ENCODE assay signal across 8 cellular contexts in genomic region chr14:56580317-56580711, GRCh38. TPM values are rescaled to one million over a fixed set of nuclear protein-coding genes. Genes with fewer than 3 reads are reported as not detected.
DNase-seq lines count a peak whose midpoint lies in the region; ATAC-seq and TF ChIP-seq lines count a peak whose summit lies in the region.

No MANE protein-coding gene starts in this region.

- H3K56ac ChIP-seq in mesendoderm (ENCODE audit: low read length): peak overlapping the region; percentile 91

- no peak overlapping the region for H3K4ac ChIP-seq in mesendoderm (ENCODE audit: low read depth, low read length)

- H4K5ac ChIP-seq in mesendoderm (ENCODE audit: low read length): no peak overlapping the region

- peak overlapping the region; percentile 24 for H3K18ac ChIP-seq in mesendoderm (ENCODE audit: low read length)

- in situ Hi-C loops in astrocyte of the cerebellum (cut with HindIII; ENCODE audit: low sequenced_read_pairs): no loop called here

- H3K4me2 ChIP-seq in DND-41 (ENCODE audit: insufficient read depth, low read length): peak overlapping the region; percentile 64
- peak overlapping the region; percentile 55 for H3K4me2 ChIP-seq in mesendoderm (ENCODE audit: low read length)

- peak overlapping the region; percentile 86 for H2AFZ ChIP-seq in DND-41 (ENCODE audit: low read depth, low read length)

- H3K79me1 ChIP-seq in mesendoderm (ENCODE audit: low read length): peaks cover 16% of the 10 kb centered on the region

- H2BK15ac ChIP-seq in mesendoderm (replicated peaks; ENCODE audit: low read depth): no peak overlapping the region

- no peak overlapping the region for H2AK5ac ChIP-seq in mesendoderm (ENCODE audit: low read length)

- H2BK5ac ChIP-seq in mesendoderm (ENCODE audit: low read length): no peak overlapping the region

- H3K27ac ChIP-seq in DND-41 (ENCODE audit: low read length) (peak overlapping the region; percentile 83), HUES6 (ENCODE audit: low read depth, low read length) (peak overlapping the region; percentile 100), mesendoderm (ENCODE audit: low read depth, low read length) (no peak overlapping the region)

- H3K27me3 ChIP-seq in DND-41 (ENCODE audit: insufficient read depth, low read length, poor library complexity): no peaks in the 10 kb centered on the region
- no peaks in the 10 kb centered on the region for H3K27me3 ChIP-seq in HUES6 (ENCODE audit: control insufficient read depth, insufficient read depth, low read length)
- no peaks in the 10 kb centered on the region for H3K27me3 ChIP-seq in mesendoderm (ENCODE audit: insufficient read depth, low read length, poor library complexity)

- peaks cover 43% of the 10 kb centered on the region for H3K79me2 ChIP-seq in DND-41 (ENCODE audit: insufficient read depth, low read length)
- H3K79me2 ChIP-seq in mesendoderm (ENCODE audit: control insufficient read depth, insufficient read depth, low read length): peaks cover 22% of the 10 kb centered on the region

- TF ChIP-seq CTCF in DND-41 (IDR thresholded peaks at IDR 0.05; ENCODE audit: borderline replicate concordance, extremely low read depth, low read length, poor library complexity, severe bottlenecking) (no peak), astrocyte of the cerebellum (IDR thresholded peaks at IDR 0.05; ENCODE audit: low read depth, low read length, missing control alignments) (no peak)

- DNase-seq in DND-41: no peak
- no peak for DNase-seq in astrocyte of the cerebellum (ENCODE audit: low read depth)
- DNase-seq in mesendoderm: no peak
- DNase-seq in glomerular visceral epithelial cell (ENCODE audit: extremely low spot score): no peak
- no peak for DNase-seq in HK-2 (ENCODE audit: unreplicated experiment)

- H3K9me3 ChIP-seq in DND-41 (ENCODE audit: insufficient read depth, low read length, severe bottlenecking): no peaks in the 10 kb centered on the region
- no peaks in the 10 kb centered on the region for H3K9me3 ChIP-seq in HUES6 (ENCODE audit: control insufficient read depth, insufficient read depth, low read depth, low read length)

- no peak overlapping the region for H3K23ac ChIP-seq in mesendoderm (ENCODE audit: low read length)

- peaks cover 1% of the 10 kb centered on the region for H3K36me3 ChIP-seq in DND-41 (ENCODE audit: insufficient read depth, low read length)
- H3K36me3 ChIP-seq in HUES6 (ENCODE audit: control insufficient read depth, insufficient read depth, low read length): no peaks in the 10 kb centered on the region
- H3K36me3 ChIP-seq in mesendoderm (ENCODE audit: control insufficient read depth, insufficient read depth, low read length): no peaks in the 10 kb centered on the region

- ATAC-seq in DND-41 (ENCODE audit: insufficient read depth, low read depth) (no peak), GM21515 (IDR thresholded peaks at IDR 0.05; ENCODE audit: unreplicated experiment) (no peak), GM19397 (IDR thresholded peaks at IDR 0.05; ENCODE audit: unreplicated experiment) (no peak)

- peak overlapping the region; percentile 86 for H3K9ac ChIP-seq in DND-41 (ENCODE audit: low read depth, low read length)
- H3K9ac ChIP-seq in HUES6 (ENCODE audit: low read length): peak overlapping the region; percentile 99
- H3K9ac ChIP-seq in mesendoderm (ENCODE audit: low read length): peak overlapping the region; percentile 89

- WGBS in mesendoderm (ENCODE audit: extremely low coverage, insufficient coverage, low lambda C conversion rate): no CpG with 5 or more reads among the region's 6 CpGs

- H3K4me3 ChIP-seq in DND-41 (ENCODE audit: low read depth in 1 of 2, low read length in 2 of 2) (peak overlapping the region; percentile 79 to 95), HUES6 (ENCODE audit: low read depth, low read length) (peak overlapping the region; percentile 94), astrocyte of the cerebellum (ENCODE audit: low read depth, low read length) (peak overlapping the region; percentile 94), mesendoderm (ENCODE audit: low read length) (peak overlapping the region; percentile 86)

- no peak overlapping the region for H4K8ac ChIP-seq in mesendoderm (ENCODE audit: low read depth, low read length)

- no peak overlapping the region for H2BK120ac ChIP-seq in mesendoderm (ENCODE audit: low read depth, low read length)

- H4K20me1 ChIP-seq in DND-41 (ENCODE audit: insufficient read depth, low read length): peaks cover 11% of the 10 kb centered on the region; the same call in 1 of the 2 replicates

- H3K4me1 ChIP-seq in DND-41 (ENCODE audit: insufficient read depth, low read length): peaks cover 28% of the 10 kb centered on the region
- H3K4me1 ChIP-seq in HUES6 (ENCODE audit: control insufficient read depth, insufficient read depth, low read length): peaks cover 7% of the 10 kb centered on the region; the same call in 1 of the 2 replicates
- H3K4me1 ChIP-seq in mesendoderm (ENCODE audit: control insufficient read depth, low read depth, low read length): peaks cover 5% of the 10 kb centered on the region

RNA-seq across cellular contexts. Expression of gene TMEM260, which starts 0.7 kb away (rescaled TPM):
- 11.6 TPM for polyA plus RNA-seq in mesendoderm (2013, experiment 1 of 2)
- 11.9 TPM for polyA plus RNA-seq in mesendoderm (2013, experiment 2 of 2)
